In genomic region chr3:194950906-194951628, GRCh38 we compare ENCODE assay signal across 23 cellular contexts.
"Had no signal": no experiment of that assay in that cellular context is flagged by ENCODE, and none has a peak within 500 bp of the region (broad histone marks: within the 10 kb centered on the region; RNA-seq: fewer than 3 reads in every experiment).

No MANE protein-coding gene starts in this region.

- H3K4me2 ChIP-seq: neural progenitor cell had no signal

- H2AFZ ChIP-seq: neural progenitor cell had no signal

- DNase-seq: activated CD4-positive, alpha-beta T cell treated with anti-CD3 and anti-CD28 coated beads for 48 hours; activated CD4-positive, alpha-beta T cell treated with anti-CD3 and anti-CD28 coated beads, Interleukin-2, amount 50 U/mL, for 48 hours; activated CD8-positive, alpha-beta memory T cell treated with anti-CD3 and anti-CD28 coated beads for 24 hours; activated effector memory CD4-positive, alpha-beta T cell treated with Interleukin-2 at 50 U/mL for 16 hours; activated naive CD4-positive, alpha-beta T cell treated with Interleukin-2 at 50 U/mL for 16 hours; anterior cingulate cortex; cerebellar nuclear complex; dorsolateral prefrontal cortex; effector memory CD4-positive, alpha-beta T cell; lower lobe of right lung; naive thymus-derived CD8-positive, alpha-beta T cell; right cardiac atrium; stimulated activated CD4-positive, alpha-beta T cell treated with anti-CD3 and anti-CD28 coated beads, Interleukin-2, amount 100 ng/mL, for 48 hours; stimulated activated naive CD8-positive, alpha-beta T cell treated with anti-CD3 and anti-CD28 coated beads, Interleukin-15, Interleukin-2, amounts not matched to agents 100 U/mL and 50 U/mL, for 24 hours; uterus had no signal

- H3K9me3 Mint-ChIP-seq: type B pancreatic cell had no signal

- H3K4me3 Mint-ChIP-seq: activated naive CD8-positive, alpha-beta T cell; naive thymus-derived CD8-positive, alpha-beta T cell; neural progenitor cell; type B pancreatic cell had no signal

- H3K27ac ChIP-seq: coronary artery, dorsolateral prefrontal cortex, lower lobe of right lung, neural progenitor cell, thoracic aorta, uterus had no signal

- H3K36me3 ChIP-seq: lower lobe of right lung, neural progenitor cell, thoracic aorta, uterus had no signal

- H3K9me3 ChIP-seq: uterus had no signal

- H3K36me3 Mint-ChIP-seq: neural progenitor cell, type B pancreatic cell had no signal

- H3K4me3 ChIP-seq: coronary artery, dorsolateral prefrontal cortex, lower lobe of right lung, neural progenitor cell, thoracic aorta, uterus had no signal

- H3K27ac Mint-ChIP-seq: activated naive CD8-positive, alpha-beta T cell; neural progenitor cell; type B pancreatic cell had no signal

- H3K27me3 ChIP-seq: dorsolateral prefrontal cortex, neural progenitor cell, uterus had no signal

- FAIRE-seq: frontal cortex, keratinocyte, TTC549 had no signal

- ATAC-seq: lower lobe of right lung; naive thymus-derived CD8-positive, alpha-beta T cell; right cardiac atrium; stimulated activated naive CD8-positive, alpha-beta T cell treated with anti-CD3 and anti-CD28 coated beads, Interleukin-15, Interleukin-2, amounts not matched to agents 100 U/mL and 50 U/mL, for 24 hours had no signal

- H3K27me3 Mint-ChIP-seq: activated naive CD8-positive, alpha-beta T cell had no signal

- H3K4me1 ChIP-seq: neural progenitor cell, uterus had no signal

- H3K4me1 Mint-ChIP-seq: neural progenitor cell had no signal

- H3K9ac ChIP-seq: neural progenitor cell had no signal
